8 cellular contexts compared by ENCODE assay signal in the genomic region with DNA sequence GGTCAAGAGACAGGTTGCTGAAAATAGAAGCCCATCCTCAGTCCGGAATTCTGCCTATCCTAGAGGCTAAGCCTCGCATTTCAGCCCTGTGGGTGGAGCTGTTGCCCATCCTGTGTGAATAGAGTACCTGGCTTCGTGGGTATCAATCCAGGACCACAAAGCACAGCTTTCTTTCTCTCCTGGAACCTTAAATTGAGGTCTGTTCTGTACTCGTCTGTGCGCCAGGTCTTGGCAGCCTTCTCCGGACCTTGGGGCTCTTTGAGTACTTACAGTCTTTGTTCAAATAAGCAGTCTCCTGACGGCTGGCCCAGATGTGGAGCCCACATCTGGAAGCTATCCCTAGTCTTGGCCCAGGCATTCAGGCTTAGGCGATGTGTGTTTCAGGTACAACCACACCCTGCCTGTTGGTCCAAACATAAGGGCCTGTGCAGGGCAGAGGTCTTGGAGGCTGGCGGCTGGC.
DNase-seq lines count a peak whose midpoint lies in the region; ATAC-seq and TF ChIP-seq lines count a peak whose summit lies in the region.

No MANE protein-coding gene starts in this region.

- DNase-seq in DMS53 treated with DMSO at 0.1 percent for 48 hours (lab: John Stamatoyannopoulos, UW; ENCODE audit: unreplicated experiment): peak; percentile 32
- peak; percentile 40 for DNase-seq in NB4 (ENCODE audit: low read depth)
- peak in 3 of 4 donors; percentile 18 to 32 (median 23) for DNase-seq in body of pancreas
- no peak for DNase-seq in stimulated activated naive B cell treated with anti-CD40 and anti-IgM and Interleukin-4, amounts not matched to agents 10 μg/mL and 1 μg/mL and 100 μg/mL, for 72 hours
- no peak for DNase-seq in foreskin melanocyte
- DNase-seq in putamen (ENCODE audit: low spot score): no peak

- H3K4me3 Mint-ChIP-seq in stimulated activated naive B cell treated with anti-CD40 and anti-IgM and Interleukin-4, amounts not matched to agents 10 μg/mL and 1 μg/mL and 100 μg/mL, for 72 hours: no peak overlapping the region

- no peaks in the 10 kb centered on the region for H3K27me3 Mint-ChIP-seq in stimulated activated naive B cell treated with anti-CD40 and anti-IgM and Interleukin-4, amounts not matched to agents 10 μg/mL and 1 μg/mL and 100 μg/mL, for 72 hours

- H3K9ac ChIP-seq in liver (ENCODE audit: low read depth in 1 of 2, low read length in 2 of 2): no peak overlapping the region

- H3K27ac ChIP-seq in body of pancreas (no peak overlapping the region), liver (ENCODE audit: low read depth in 1 of 2, low read length in 2 of 2) (no peak overlapping the region)

- H3K4me1 Mint-ChIP-seq in stimulated activated naive B cell treated with anti-CD40 and anti-IgM and Interleukin-4, amounts not matched to agents 10 μg/mL and 1 μg/mL and 100 μg/mL, for 72 hours: peaks cover 12 to 14% of the 10 kb centered on the region in 2 donors

- 45 to 53% methylated on average over 8 to 9 of the region's 9 CpGs for WGBS in body of pancreas, 2 donors
- WGBS in liver: 77% methylated on average over 9 of the region's 9 CpGs

- H3K9me3 Mint-ChIP-seq in stimulated activated naive B cell treated with anti-CD40 and anti-IgM and Interleukin-4, amounts not matched to agents 10 μg/mL and 1 μg/mL and 100 μg/mL, for 72 hours: no peaks in the 10 kb centered on the region

- no peaks in the 10 kb centered on the region for H3K4me1 ChIP-seq in body of pancreas
- H3K4me1 ChIP-seq in liver (ENCODE audit: control insufficient read depth in 4 of 4, insufficient read depth in 4 of 4, low read length in 3 of 4): no peaks in the 10 kb centered on the region

- TF ChIP-seq CTCF in NB4 (IDR thresholded peaks at IDR 0.05; ENCODE audit: low read depth, low read length) (peak; percentile 10), body of pancreas (IDR thresholded peaks at IDR 0.05) (peak in 5 of 7 experiments; percentile 11 to 40 (median 33)), liver (IDR thresholded peaks at IDR 0.05; ENCODE audit: low read depth, low read length, missing input control) (peak; percentile 35)

- no peaks in the 10 kb centered on the region for H3K36me3 Mint-ChIP-seq in stimulated activated naive B cell treated with anti-CD40 and anti-IgM and Interleukin-4, amounts not matched to agents 10 μg/mL and 1 μg/mL and 100 μg/mL, for 72 hours

- no peaks in the 10 kb centered on the region for H3K27me3 ChIP-seq in body of pancreas
- H3K27me3 ChIP-seq in liver (ENCODE audit: control insufficient read depth in 4 of 4, insufficient read depth in 4 of 4, low read length in 3 of 4): no peaks in the 10 kb centered on the region

- intact Hi-C loops in body of pancreas (cut with DNase I): no loop called here

- H3K36me3 ChIP-seq in body of pancreas (replicated peaks in 1 of 2; ENCODE audit: insufficient read depth in 1 of 2, low read depth in 2 of 2): no peaks in the 10 kb centered on the region
- no peaks in the 10 kb centered on the region for H3K36me3 ChIP-seq in liver (ENCODE audit: control insufficient read depth in 4 of 4, insufficient read depth in 3 of 4, low read depth in 1 of 4, low read length in 3 of 4)

- no peak overlapping the region for H3K4me3 ChIP-seq in NB4 (ENCODE audit: low read depth, low read length)
- no peak overlapping the region for H3K4me3 ChIP-seq in body of pancreas
- no peak overlapping the region for H3K4me3 ChIP-seq in liver (ENCODE audit: low read depth in 1 of 3, low read length in 3 of 3)

- TF ChIP-seq POLR2A in NB4 (IDR thresholded peaks at IDR 0.05; ENCODE audit: extremely low read depth, insufficient read length): no peak
- TF ChIP-seq POLR2A in body of pancreas (IDR thresholded peaks at IDR 0.05): no peak

- no peak overlapping the region for H3K27ac Mint-ChIP-seq in stimulated activated naive B cell treated with anti-CD40 and anti-IgM and Interleukin-4, amounts not matched to agents 10 μg/mL and 1 μg/mL and 100 μg/mL, for 72 hours

- TF ChIP-seq RAD21 in liver (IDR thresholded peaks at IDR 0.05): peak; percentile 71 to 72

- ATAC-seq in body of pancreas: no peak
- no peak for ATAC-seq in stimulated activated naive B cell treated with anti-CD40 and anti-IgM and Interleukin-4, amounts not matched to agents 10 μg/mL and 1 μg/mL and 100 μg/mL, for 72 hours (replicated peaks)
- no peak for ATAC-seq in HG03108 (IDR thresholded peaks at IDR 0.05; ENCODE audit: unreplicated experiment)

- H3K9me3 ChIP-seq in body of pancreas: no peaks in the 10 kb centered on the region
- H3K9me3 ChIP-seq in liver (ENCODE audit: control insufficient read depth in 4 of 4, low read length in 3 of 4): no peaks in the 10 kb centered on the region

TF ChIP-seq in liver, 16 proteins besides CTCF, POLR2A, EP300 and RAD21:
- no peak for TF ChIP-seq JUND (IDR thresholded peaks at IDR 0.05)
- no peak for TF ChIP-seq TAF1 (conservative IDR thresholded peaks at IDR 0.05)
- no peak for TF ChIP-seq HNF4G (IDR thresholded peaks at IDR 0.05)
- TF ChIP-seq HNF4A (conservative IDR thresholded peaks at IDR 0.05): no peak
- no peak for TF ChIP-seq FOXA1 (IDR thresholded peaks at IDR 0.05)
- TF ChIP-seq ATF3 (IDR thresholded peaks at IDR 0.05): no peak
- no peak for TF ChIP-seq EGR1 (IDR thresholded peaks at IDR 0.05; ENCODE audit: low read depth in 2 of 2)
- TF ChIP-seq RXRA (IDR thresholded peaks at IDR 0.05): no peak
- no peak for TF ChIP-seq GABPA (IDR thresholded peaks at IDR 0.05 in 1 of 2, conservative IDR thresholded peaks at IDR 0.05 in 1 of 2)
- TF ChIP-seq SP1 (IDR thresholded peaks at IDR 0.05): no peak
- TF ChIP-seq YY1 (IDR thresholded peaks at IDR 0.05): no peak
- no peak for TF ChIP-seq NR2F2 (IDR thresholded peaks at IDR 0.05)
- TF ChIP-seq, protein P1, sequence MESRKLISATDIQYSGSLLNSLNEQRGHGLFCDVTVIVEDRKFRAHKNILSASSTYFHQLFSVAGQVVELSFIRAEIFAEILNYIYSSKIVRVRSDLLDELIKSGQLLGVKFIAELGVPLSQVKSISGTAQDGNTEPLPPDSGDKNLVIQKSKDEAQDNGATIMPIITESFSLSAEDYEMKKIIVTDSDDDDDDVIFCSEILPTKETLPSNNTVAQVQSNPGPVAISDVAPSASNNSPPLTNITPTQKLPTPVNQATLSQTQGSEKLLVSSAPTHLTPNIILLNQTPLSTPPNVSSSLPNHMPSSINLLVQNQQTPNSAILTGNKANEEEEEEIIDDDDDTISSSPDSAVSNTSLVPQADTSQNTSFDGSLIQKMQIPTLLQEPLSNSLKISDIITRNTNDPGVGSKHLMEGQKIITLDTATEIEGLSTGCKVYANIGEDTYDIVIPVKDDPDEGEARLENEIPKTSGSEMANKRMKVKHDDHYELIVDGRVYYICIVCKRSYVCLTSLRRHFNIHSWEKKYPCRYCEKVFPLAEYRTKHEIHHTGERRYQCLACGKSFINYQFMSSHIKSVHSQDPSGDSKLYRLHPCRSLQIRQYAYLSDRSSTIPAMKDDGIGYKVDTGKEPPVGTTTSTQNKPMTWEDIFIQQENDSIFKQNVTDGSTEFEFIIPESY (IDR thresholded peaks at IDR 0.05): no peak
- no peak for TF ChIP-seq REST (IDR thresholded peaks at IDR 0.05)
- no peak for TF ChIP-seq FOXA2 (IDR thresholded peaks at IDR 0.05)

Comparison
In these comparisons a context has a peak if more than half of its experiments do, and no peak if none do; other contexts are left out.
1. DNase-seq: peak in DMS53 treated with DMSO at 0.1 percent for 48 hours (single experiment), NB4 (single experiment) and body of pancreas (3 of 4); none in stimulated activated naive B cell treated with anti-CD40 and anti-IgM and Interleukin-4, amounts not matched to agents 10 μg/mL and 1 μg/mL and 100 μg/mL, for 72 hours (single experiment), foreskin melanocyte (single experiment) and putamen (single experiment).
2. Peak in every context shown above with its lines, with median percentiles within 50 percentile points of each other: CTCF ChIP-seq.